Comparison of ENCODE assay signal across 11 cellular contexts in genomic region chr4:36651253-36651652, GRCh38.
A peak's percentile ranks its signal among the peaks of the same experiment; 100 is the strongest.
DNase-seq lines count a peak whose midpoint lies in the region; ATAC-seq, FAIRE-seq and TF ChIP-seq lines count a peak whose summit lies in the region.
"Had no signal": no experiment of that assay in that cellular context is flagged by ENCODE, and none has a peak within 500 bp of the region (broad histone marks: within the 10 kb centered on the region; RNA-seq: fewer than 3 reads in every experiment).

No MANE protein-coding gene starts in this region.

- H3K9ac ChIP-seq in GM12878 (ENCODE audit: control insufficient read depth, insufficient read depth, low read length) (no peak overlapping the region), smooth muscle cell (ENCODE audit: low read depth) (no peak overlapping the region)

- no TSS peak for BruUV-seq in GM12878 (replicated peaks; lab: Mats Ljungman, UMichigan)

- ATAC-seq in GM18517 (IDR thresholded peaks at IDR 0.05; ENCODE audit: unreplicated experiment) (peak; percentile 98), GM21360 (IDR thresholded peaks at IDR 0.05; ENCODE audit: unreplicated experiment) (peak; percentile 100), HG03064 (IDR thresholded peaks at IDR 0.05; ENCODE audit: low read depth, unreplicated experiment) (peak; percentile 91), GM12878 (peak; percentile 99)

- intact Hi-C loops in GM12878 (cut with micrococcal nuclease; ENCODE audit: unreplicated experiment): loop anchor here (5.0 kb wide), 1 partner anchor 99 kb away; no protein-coding TSS in a partner anchor
- intact Hi-C loops in lower leg skin (cut with DNase I; ENCODE audit: low total_unique reads): no loop called here

- no peaks in the 10 kb centered on the region for H3K79me2 ChIP-seq in GM12878 (ENCODE audit: control insufficient read depth, insufficient read depth, low read length)
- no peaks in the 10 kb centered on the region for H3K79me2 ChIP-seq in smooth muscle cell (ENCODE audit: low read depth)

- TF ChIP-seq EP300 in GM12878 (IDR thresholded peaks at IDR 0.05; ENCODE audit: borderline replicate concordance in 1 of 2, control insufficient read depth in 1 of 2, low read depth in 2 of 2, low read length in 2 of 2): peak; percentile 76 to 94; a peak in 3 of 4 replicates

- RAD21 ChIA-PET in GM12878 (lab: Charles Lee; ENCODE audit: unreplicated experiment): interaction anchor here (3.5 kb wide), 1 partner anchor 99 kb away, joined by 19 read pairs; no protein-coding TSS in a partner anchor

- H3K27ac ChIP-seq in GM12878 (ENCODE audit: control insufficient read depth, insufficient read depth): peak overlapping the region; percentile 56
- no peak overlapping the region for H3K27ac ChIP-seq in smooth muscle cell (ENCODE audit: low read depth)
- H3K27ac ChIP-seq: thoracic aorta had no signal

- CTCF ChIA-PET in GM12878 (lab: Yijun Ruan, JAX): no interaction called here

- H3F3A ChIP-seq in smooth muscle cell (ENCODE audit: low read depth): no peaks in the 10 kb centered on the region

- SMC1A ChIA-PET in GM12878 (lab: Charles Lee; ENCODE audit: uncharacterized antibody, unreplicated experiment): interaction anchor here (0.6 to 2.9 kb wide), 4 partner anchors 9 to 112 kb away, joined by 3 to 10 read pairs (median 6); no protein-coding TSS in a partner anchor

- H3K4me3 ChIP-seq in GM12878: no peak overlapping the region
- H3K4me3 ChIP-seq in smooth muscle cell: no peak overlapping the region
- no peak overlapping the region for H3K4me3 ChIP-seq in lower leg skin (ENCODE audit: low read depth, poor library complexity, severe bottlenecking)
- H3K4me3 ChIP-seq: thoracic aorta had no signal

- no peak for TF ChIP-seq CTCF in GM12878 (IDR thresholded peaks at IDR 0.05 in 2 of 3, conservative IDR thresholded peaks at IDR 0.05 in 1 of 3; ENCODE audit: control insufficient read depth in 2 of 3, extremely low read depth in 1 of 3, insufficient read depth in 1 of 3, low read depth in 3 of 3, low read length in 3 of 3)
- TF ChIP-seq CTCF in smooth muscle cell (IDR thresholded peaks at IDR 0.05; ENCODE audit: borderline replicate concordance, insufficient read depth, poor library complexity, severe bottlenecking): no peak
- TF ChIP-seq CTCF in lower leg skin (IDR thresholded peaks at IDR 0.05): no peak

- H3K9me3 ChIP-seq in GM12878 (replicated peaks; ENCODE audit: control insufficient read depth, insufficient read depth, low read length) (no peaks in the 10 kb centered on the region; the same call in 2 of the 3 replicates), smooth muscle cell (replicated peaks; ENCODE audit: low read depth) (no peaks in the 10 kb centered on the region)
- H3K9me3 ChIP-seq: thoracic aorta had no signal

- DNase-seq in GM12878 (ENCODE audit: low read depth, low spot score) (peak; percentile 79), NCI-H524 treated with DMSO at 0.1 percent for 48 hours (lab: John Stamatoyannopoulos, UW) (no peak), activated gamma-delta T cell treated with Interleukin-2 at 50 U/mL for 16 hours (no peak), smooth muscle cell (lab: John Stamatoyannopoulos, UW; ENCODE audit: unreplicated experiment) (no peak), lower leg skin (ENCODE audit: low spot score in 2 of 2) (no peak)
- DNase-seq: amniotic stem cell, mesendoderm had no signal

- FAIRE-seq in GM12878 (lab: Jason Lieb, UNC): peak; percentile 73

- 5% methylated on average over 3 of the region's 3 CpGs for WGBS in GM12878 (ENCODE audit: insufficient coverage, insufficient replicate concordance, low lambda C conversion rate, missing lambda C conversion rate)
- 83% methylated on average over 3 of the region's 3 CpGs for WGBS in smooth muscle cell (ENCODE audit: low lambda C conversion rate)
- 66 to 72% methylated on average over 3 of the region's 3 CpGs for WGBS in lower leg skin, 2 donors

- H3K27me3 ChIP-seq in GM12878 (replicated peaks in 1 of 2; ENCODE audit: control insufficient read depth in 2 of 2, insufficient read depth in 2 of 2, low read length in 1 of 2) (no peaks in the 10 kb centered on the region), smooth muscle cell (ENCODE audit: low read depth) (no peaks in the 10 kb centered on the region)

- no peaks in the 10 kb centered on the region for H4K20me1 ChIP-seq in GM12878 (ENCODE audit: control insufficient read depth, insufficient read depth)
- no peaks in the 10 kb centered on the region for H4K20me1 ChIP-seq in smooth muscle cell (ENCODE audit: low read depth)

- TF ChIP-seq POLR2A in GM12878 (IDR thresholded peaks at IDR 0.05; ENCODE audit: low read depth, low read length) (no peak), lower leg skin (IDR thresholded peaks at IDR 0.05) (no peak)

- peak overlapping the region; percentile 52 for H2AFZ ChIP-seq in GM12878 (ENCODE audit: control insufficient read depth, low read depth, low read length)
- H2AFZ ChIP-seq in smooth muscle cell (ENCODE audit: low read depth): no peak overlapping the region

- no peak for TF ChIP-seq RAD21 in GM12878 (IDR thresholded peaks at IDR 0.05; ENCODE audit: insufficient read depth, low read depth, low read length)

- H3K36me3 ChIP-seq in GM12878 (ENCODE audit: control insufficient read depth in 2 of 2, insufficient read depth in 2 of 2, low read length in 1 of 2) (no peaks in the 10 kb centered on the region), smooth muscle cell (ENCODE audit: low read depth) (no peaks in the 10 kb centered on the region)
- H3K36me3 ChIP-seq: thoracic aorta had no signal

- POLR2A ChIA-PET in GM12878 (lab: Charles Lee): no interaction called here

- peaks cover 9% of the 10 kb centered on the region for H3K4me1 ChIP-seq in GM12878 (ENCODE audit: control insufficient read depth, insufficient read depth, low read length)
- no peaks in the 10 kb centered on the region for H3K4me1 ChIP-seq in smooth muscle cell (ENCODE audit: low read depth)

- in situ Hi-C loops in GM12878 (cut with MboI): no loop called here

- H3K4me2 ChIP-seq in GM12878 (ENCODE audit: control insufficient read depth, insufficient read depth): no peak overlapping the region
- no peak overlapping the region for H3K4me2 ChIP-seq in smooth muscle cell

TF ChIP-seq in GM12878, 131 proteins besides CTCF, POLR2A, EP300 and RAD21 (continues in another document):
- TF ChIP-seq CBFB (IDR thresholded peaks at IDR 0.05; ENCODE audit: low read depth): no peak
- 0 out of 2 replicates have a peak, but pooled peaks have one; percentile 8 for TF ChIP-seq ZNF24 (IDR thresholded peaks at IDR 0.05)
- TF ChIP-seq NBN (IDR thresholded peaks at IDR 0.05): peak; percentile 81; the same call in 1 of the 2 replicates
- TF ChIP-seq RAD51 (IDR thresholded peaks at IDR 0.05): peak; percentile 91
- peak in 1 of 2 experiments; percentile 88; a peak in 2 of 4 replicates for TF ChIP-seq ETV6 (conservative IDR thresholded peaks at IDR 0.05 in 1 of 2, IDR thresholded peaks at IDR 0.05 in 1 of 2; ENCODE audit: borderline replicate concordance in 1 of 2, low read depth in 1 of 2)
- peak; percentile 60 for TF ChIP-seq MEF2B (IDR thresholded peaks at IDR 0.05; ENCODE audit: partially characterized antibody, poor library complexity, severe bottlenecking)
- no peak for TF ChIP-seq TARDBP (IDR thresholded peaks at IDR 0.05; ENCODE audit: borderline replicate concordance)
- peak; percentile 87 for TF ChIP-seq CREM (IDR thresholded peaks at IDR 0.05; ENCODE audit: low read depth)
- TF ChIP-seq SPI1 (IDR thresholded peaks at IDR 0.05; ENCODE audit: borderline replicate concordance, insufficient read depth, low read depth, low read length): peak; percentile 77; the same call in 1 of the 2 replicates
- TF ChIP-seq CREB1 (IDR thresholded peaks at IDR 0.05; ENCODE audit: low read depth): peak; percentile 59; the same call in 1 of the 2 replicates
- TF ChIP-seq MEF2A (IDR thresholded peaks at IDR 0.05; ENCODE audit: insufficient read depth, low read depth, low read length): peak; percentile 66; the same call in 1 of the 2 replicates
- TF ChIP-seq E2F8 (IDR thresholded peaks at IDR 0.05; ENCODE audit: low read depth, partially characterized antibody): no peak
- TF ChIP-seq ZBED1 (IDR thresholded peaks at IDR 0.05; ENCODE audit: borderline replicate concordance): peak; percentile 77; the same call in 1 of the 2 replicates
- 0 out of 2 replicates have a peak, but pooled peaks have one; percentile 3 for TF ChIP-seq STAT3 (IDR thresholded peaks at IDR 0.05; ENCODE audit: low read depth, low read length)
- 0 out of 2 replicates have a peak, but pooled peaks have one; percentile 59 for TF ChIP-seq GATAD2B (conservative IDR thresholded peaks at IDR 0.05; ENCODE audit: low read depth)
